In genomic region chr2:72036173-72036545, GRCh38 we compare ENCODE assay signal across 29 cellular contexts.
"Had no signal": no experiment of that assay in that cellular context is flagged by ENCODE, and none has a peak within 500 bp of the region (broad histone marks: within the 10 kb centered on the region; RNA-seq: fewer than 3 reads in every experiment).

No MANE protein-coding gene starts in this region.

- H3K27ac Mint-ChIP-seq: activated CD4-positive, alpha-beta memory T cell treated with anti-CD3 and anti-CD28 coated beads for 36 hours; activated CD4-positive, alpha-beta T cell treated with anti-CD3 and anti-CD28 coated beads, Interleukin-2, amount 10 ng/mL, durations not matched to agents 24 days and 14 days; activated naive CD4-positive, alpha-beta T cell treated with anti-CD3 and anti-CD28 coated beads for 36 hours; activated naive CD8-positive, alpha-beta T cell treated with anti-CD3 and anti-CD28 coated beads, Interleukin-2, amount 10 ng/mL, durations not matched to agents 7 days and 5 days; activated T-helper 1 cell treated with anti-CD3 and anti-CD28 coated beads, Interleukin-12 subunit alpha, Interleukin-12 subunit beta, Interleukin-2, Interleukin-4 antibody, amounts not matched to agents 30 ng/mL and 10 ng/mL and 1 ng/mL, durations not matched to agents 14 hours and 24 hours and 36 hours; brain; mesothelial cell of epicardium; naive B cell; nephron progenitor cell; T-helper 17 cell had no signal

- H3K27ac ChIP-seq: ascending aorta, esophagus muscularis mucosa, foreskin keratinocyte, heart left ventricle, pancreas, psoas muscle, testis, transverse colon, WERI-Rb-1 had no signal

- H3K9me3 ChIP-seq: ascending aorta, esophagus muscularis mucosa, heart left ventricle, pancreas, psoas muscle, testis, transverse colon had no signal

- H3K4me3 Mint-ChIP-seq: activated CD4-positive, alpha-beta memory T cell treated with anti-CD3 and anti-CD28 coated beads for 36 hours; activated CD4-positive, alpha-beta T cell treated with anti-CD3 and anti-CD28 coated beads, Interleukin-2, amount 10 ng/mL, durations not matched to agents 24 days and 14 days; activated naive CD4-positive, alpha-beta T cell treated with anti-CD3 and anti-CD28 coated beads for 36 hours; activated naive CD8-positive, alpha-beta T cell treated with anti-CD3 and anti-CD28 coated beads, Interleukin-2, amount 10 ng/mL, durations not matched to agents 7 days and 5 days; activated T-helper 1 cell treated with anti-CD3 and anti-CD28 coated beads, Interleukin-12 subunit alpha, Interleukin-12 subunit beta, Interleukin-2, Interleukin-4 antibody, amounts not matched to agents 30 ng/mL and 10 ng/mL and 1 ng/mL, durations not matched to agents 14 hours and 24 hours and 36 hours; brain; mesothelial cell of epicardium; naive B cell; nephron progenitor cell; T-helper 17 cell had no signal

- ATAC-seq: activated CD4-positive, CD25-positive, alpha-beta regulatory T cell treated with anti-CD3 and anti-CD28 coated beads, Interleukin-2, amount 50 U/mL, for 24 hours; foreskin keratinocyte; heart left ventricle; left ventricle myocardium superior; pancreas; psoas muscle; stimulated activated naive CD8-positive, alpha-beta T cell treated with anti-CD3 and anti-CD28 coated beads, Interleukin-15, Interleukin-2, amounts not matched to agents 100 U/mL and 50 U/mL, for 24 hours; T-helper 17 cell had no signal

- H3K27me3 Mint-ChIP-seq: activated CD4-positive, alpha-beta T cell treated with anti-CD3 and anti-CD28 coated beads, Interleukin-2, amount 10 ng/mL, durations not matched to agents 24 days and 14 days had no signal

- DNase-seq: activated CD4-positive, alpha-beta memory T cell treated with anti-CD3 and anti-CD28 coated beads for 36 hours; activated CD8-positive, alpha-beta memory T cell treated with anti-CD3 and anti-CD28 coated beads, Interleukin-2, amount 50 U/mL, for 4 hours; activated effector memory CD4-positive, alpha-beta T cell treated with anti-CD3 and anti-CD28 coated beads, Interleukin-2, amount 50 U/mL, for 16 hours; activated naive CD4-positive, alpha-beta T cell treated with anti-CD3 and anti-CD28 coated beads for 36 hours; activated naive CD8-positive, alpha-beta T cell treated with anti-CD3 and anti-CD28 coated beads, Interleukin-2, amount 10 ng/mL, durations not matched to agents 7 days and 5 days; activated T-cell treated with anti-CD3 and anti-CD28 coated beads, Interleukin-2, amount 50 U/mL, for 1 hour; caudate nucleus; cortex of kidney; heart left ventricle; left ventricle myocardium superior; naive B cell; nephron progenitor cell; nucleus accumbens; pancreas; psoas muscle; stimulated activated CD4-positive, alpha-beta T cell treated with anti-CD3 and anti-CD28 coated beads, Interleukin-2, amount 100 ng/mL, for 48 hours; stimulated activated naive CD8-positive, alpha-beta T cell treated with anti-CD3 and anti-CD28 coated beads, Interleukin-15, Interleukin-2, amounts not matched to agents 100 U/mL and 50 U/mL, for 24 hours; T-helper 17 cell; testis; transverse colon had no signal

- H3K4me3 ChIP-seq: ascending aorta, esophagus muscularis mucosa, heart left ventricle, pancreas, psoas muscle, testis, transverse colon had no signal

- H3K4me1 ChIP-seq: ascending aorta, esophagus muscularis mucosa, heart left ventricle, pancreas, psoas muscle, testis, transverse colon had no signal

- H3K4me1 Mint-ChIP-seq: activated CD4-positive, alpha-beta T cell treated with anti-CD3 and anti-CD28 coated beads, Interleukin-2, amount 10 ng/mL, durations not matched to agents 24 days and 14 days; activated naive CD8-positive, alpha-beta T cell treated with anti-CD3 and anti-CD28 coated beads, Interleukin-2, amount 10 ng/mL, durations not matched to agents 7 days and 5 days; brain; naive B cell; T-helper 17 cell had no signal

- H3K9me3 Mint-ChIP-seq: activated CD4-positive, alpha-beta memory T cell treated with anti-CD3 and anti-CD28 coated beads for 36 hours; activated CD4-positive, alpha-beta T cell treated with anti-CD3 and anti-CD28 coated beads, Interleukin-2, amount 10 ng/mL, durations not matched to agents 24 days and 14 days; activated naive CD4-positive, alpha-beta T cell treated with anti-CD3 and anti-CD28 coated beads for 36 hours; activated naive CD8-positive, alpha-beta T cell treated with anti-CD3 and anti-CD28 coated beads, Interleukin-2, amount 10 ng/mL, durations not matched to agents 7 days and 5 days; activated T-helper 1 cell treated with anti-CD3 and anti-CD28 coated beads, Interleukin-12 subunit alpha, Interleukin-12 subunit beta, Interleukin-2, Interleukin-4 antibody, amounts not matched to agents 30 ng/mL and 10 ng/mL and 1 ng/mL, durations not matched to agents 14 hours and 24 hours and 36 hours; brain; mesothelial cell of epicardium; nephron progenitor cell had no signal

- H3K36me3 ChIP-seq: ascending aorta, esophagus muscularis mucosa, heart left ventricle, pancreas, transverse colon, WERI-Rb-1 had no signal

- H3K36me3 Mint-ChIP-seq: activated CD4-positive, alpha-beta memory T cell treated with anti-CD3 and anti-CD28 coated beads for 36 hours; activated naive CD8-positive, alpha-beta T cell treated with anti-CD3 and anti-CD28 coated beads, Interleukin-2, amount 10 ng/mL, durations not matched to agents 7 days and 5 days; brain; mesothelial cell of epicardium had no signal

- H3K27me3 ChIP-seq: ascending aorta, esophagus muscularis mucosa, foreskin keratinocyte, pancreas, testis, transverse colon had no signal
